13 cellular contexts compared by ENCODE assay signal in genomic region chr7:111982804-111983203, GRCh38.
"Had no signal": no experiment of that assay in that cellular context is flagged by ENCODE, and none has a peak within 500 bp of the region (broad histone marks: within the 10 kb centered on the region; RNA-seq: fewer than 3 reads in every experiment).

No MANE protein-coding gene starts in this region.

- H3K27ac ChIP-seq: neural progenitor cell, transverse colon had no signal

- H3K36me3 ChIP-seq: neural progenitor cell, transverse colon had no signal

- H3K4me1 ChIP-seq: neural progenitor cell, transverse colon had no signal

- H3K9me3 ChIP-seq: transverse colon had no signal

- DNase-seq: activated CD4-positive, alpha-beta T cell treated with anti-CD3 and anti-CD28 coated beads for 4 hours; activated naive CD4-positive, alpha-beta T cell treated with anti-CD3 and anti-CD28 coated beads for 36 hours; effector CD4-positive, alpha-beta T cell; hippocampal formation; midbrain; retina; stimulated activated CD4-positive, alpha-beta T cell treated with anti-CD3 and anti-CD28 coated beads, Interleukin-2, amount 100 ng/mL, for 24 hours; stimulated activated naive B cell treated with anti-CD40 and anti-IgM and Interleukin-4, amounts not matched to agents 10 μg/mL and 1 μg/mL and 100 μg/mL, for 72 hours; substantia nigra; transverse colon had no signal

- H3K4me3 ChIP-seq: lung, neural progenitor cell, transverse colon had no signal

- ATAC-seq: activated T-helper 17 cell treated with anti-CD3 and anti-CD28 coated beads, Interleukin-2, amount 50 U/mL, for 72 hours; stimulated activated naive B cell treated with anti-CD40 and anti-IgM and Interleukin-4, amounts not matched to agents 10 μg/mL and 1 μg/mL and 100 μg/mL, for 72 hours had no signal

- H3K27me3 ChIP-seq: neural progenitor cell, transverse colon had no signal
